Comparison of ENCODE assay signal across 14 cellular contexts in the genomic region with DNA sequence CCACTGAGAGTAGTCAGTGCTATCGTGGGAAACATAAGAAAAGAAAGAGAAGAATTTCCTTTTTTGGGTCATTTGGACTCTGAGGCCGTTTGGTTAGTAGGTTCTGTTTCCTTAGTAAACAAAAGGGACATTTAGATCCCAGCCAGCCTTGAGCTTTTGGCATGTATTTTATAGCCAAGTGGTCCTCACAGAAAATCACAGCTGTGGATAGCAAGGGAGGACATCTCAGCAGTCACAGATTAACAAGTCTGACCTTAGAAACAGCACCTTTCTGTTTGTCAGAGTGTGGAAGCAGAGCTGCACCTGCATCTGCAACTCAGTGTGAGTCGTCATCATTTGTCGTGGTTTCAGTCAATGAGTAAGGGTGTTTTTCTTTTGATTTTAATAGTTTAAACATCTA. TPM values are rescaled to one million over a fixed set of nuclear protein-coding genes. Genes with fewer than 3 reads are reported as not detected.
A peak's percentile ranks its signal among the peaks of the same experiment; 100 is the strongest.
DNase-seq lines count a peak whose midpoint lies in the region; ATAC-seq and TF ChIP-seq lines count a peak whose summit lies in the region.
"Had no signal": no experiment of that assay in that cellular context is flagged by ENCODE, and none has a peak within 500 bp of the region (broad histone marks: within the 10 kb centered on the region; RNA-seq: fewer than 3 reads in every experiment).

No MANE protein-coding gene starts in this region.

- peak overlapping the region; percentile 38 for H3K27ac Mint-ChIP-seq in activated naive CD8-positive, alpha-beta T cell treated with anti-CD3 and anti-CD28 coated beads for 36 hours
- H3K27ac Mint-ChIP-seq: nephron had no signal

- H3K4me1 Mint-ChIP-seq in activated naive CD8-positive, alpha-beta T cell treated with anti-CD3 and anti-CD28 coated beads for 36 hours: peaks cover 33% of the 10 kb centered on the region
- H3K4me1 Mint-ChIP-seq: nephron had no signal

- no peak overlapping the region for H3K4me3 ChIP-seq in BE2C (ENCODE audit: low read depth, low read length)
- H3K4me3 ChIP-seq: coronary artery had no signal

- no peaks in the 10 kb centered on the region for H3K27me3 Mint-ChIP-seq in activated naive CD8-positive, alpha-beta T cell treated with anti-CD3 and anti-CD28 coated beads for 36 hours

- peaks cover 10% of the 10 kb centered on the region for H3K9me3 Mint-ChIP-seq in activated naive CD8-positive, alpha-beta T cell treated with anti-CD3 and anti-CD28 coated beads for 36 hours

- DNase-seq in GM10248 (ENCODE audit: extremely low spot score) (peak; percentile 52), NCI-H1105 (lab: John Stamatoyannopoulos, UW) (no peak), RKO (ENCODE audit: low spot score) (no peak), BE2C (no peak)
- no peak for DNase-seq in activated naive CD8-positive, alpha-beta T cell treated with anti-CD3 and anti-CD28 coated beads for 36 hours
- no peak for DNase-seq in NK-92 treated with Interleukin-12 subunit alpha and Interleukin-12 subunit beta, amount 100 ng/mL, for 24 hours (lab: John Stamatoyannopoulos, UW)
- DNase-seq: Calu3; NCI-H2227 treated with DMSO at 0.1 percent for 48 hours; stimulated activated CD4-positive, alpha-beta T cell treated with anti-CD3 and anti-CD28 coated beads, Interleukin-4, amount 100 ng/mL, for 4 hours had no signal

- H3K36me3 Mint-ChIP-seq in activated naive CD8-positive, alpha-beta T cell treated with anti-CD3 and anti-CD28 coated beads for 36 hours: peaks cover 43% of the 10 kb centered on the region

- H3K36me3 ChIP-seq in BE2C: peaks cover 29% of the 10 kb centered on the region

- CTCF ChIA-PET in GM10248 (lab: Yijun Ruan, JAX): interaction anchor here (1.1 to 1.5 kb wide), 2 partner anchors 19 to 29 kb away, joined by 3 read pairs; no protein-coding TSS in a partner anchor

- TF ChIP-seq CTCF in GM10248 (IDR thresholded peaks at IDR 0.05; ENCODE audit: control extremely low read depth, extremely low read depth, low read depth, missing control alignments) (no peak), BE2C (IDR thresholded peaks at IDR 0.05; ENCODE audit: low read depth, low read length) (no peak)

- no peaks in the 10 kb centered on the region for H3K27me3 ChIP-seq in BE2C

- peak; percentile 70 for ATAC-seq in GM19397 (IDR thresholded peaks at IDR 0.05; ENCODE audit: unreplicated experiment)
- peak; percentile 60 for ATAC-seq in HG03045 (IDR thresholded peaks at IDR 0.05; ENCODE audit: unreplicated experiment)
- ATAC-seq: SK-N-SH treated with all-trans-retinoic acid at 6 μM for 48 hours had no signal

- H3K9me3 ChIP-seq in BE2C: no peaks in the 10 kb centered on the region

- H3K4me3 Mint-ChIP-seq in activated naive CD8-positive, alpha-beta T cell treated with anti-CD3 and anti-CD28 coated beads for 36 hours: no peak overlapping the region
- H3K4me3 Mint-ChIP-seq: nephron had no signal

- POLR2A ChIA-PET in GM10248 (lab: Yijun Ruan, JAX): no interaction called here

- H3K4me1 ChIP-seq in BE2C: no peaks in the 10 kb centered on the region

RNA-seq across cellular contexts. Expression of gene FAM120B, which starts 40.5 kb away (rescaled TPM):
- 10 to 100 TPM; 19.4 to 19.7 TPM for total RNA-seq in activated naive CD8-positive, alpha-beta T cell treated with anti-CD3 and anti-CD28 coated beads for 36 hours
- polyA plus RNA-seq in BE2C (2012; ENCODE audit: insufficient read depth, insufficient read length, low read depth): 32.9 TPM

RNA-seq across cellular contexts. Expression of gene DLL1, which starts 56.2 kb away (rescaled TPM):
- total RNA-seq in activated naive CD8-positive, alpha-beta T cell treated with anti-CD3 and anti-CD28 coated beads for 36 hours: 1 to 10 TPM; 4.0 to 4.3 TPM
- polyA plus RNA-seq in BE2C (2012; ENCODE audit: insufficient read depth, insufficient read length, low read depth): 0.37 TPM
